1 cellular context compared by ENCODE assay signal in the genomic region with DNA sequence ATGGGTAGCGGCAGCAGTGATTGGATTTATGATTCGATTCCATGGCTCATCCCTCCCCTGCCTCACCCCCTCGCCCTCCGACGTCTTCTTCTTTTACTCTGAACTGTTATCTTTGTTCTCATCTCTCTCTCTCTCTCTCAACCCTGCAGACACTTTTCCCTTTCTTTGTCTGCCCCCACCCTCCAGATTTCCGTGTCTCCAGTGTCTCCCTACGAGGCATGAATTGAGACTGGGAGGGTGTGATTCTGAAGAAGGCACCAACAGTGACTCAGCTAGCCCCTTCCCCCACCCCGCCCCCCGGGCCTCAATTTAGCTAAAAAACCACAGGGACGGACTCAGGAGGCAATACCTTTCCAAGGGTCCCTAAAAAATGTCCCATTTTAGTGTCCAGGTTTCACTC.
TF ChIP-seq lines count a peak whose summit lies in the region.

No MANE protein-coding gene starts in this region.

TF ChIP-seq in H1, 55 proteins besides CTCF, POLR2A, EP300 and RAD21:
- 0 out of 2 replicates have a peak, but pooled peaks have one; percentile 9 for TF ChIP-seq BACH1 (IDR thresholded peaks at IDR 0.05; ENCODE audit: low read length)
- TF ChIP-seq YY1 (IDR thresholded peaks at IDR 0.05; ENCODE audit: low read depth, low read length): no peak
- TF ChIP-seq TEAD4 (IDR thresholded peaks at IDR 0.05; ENCODE audit: low read depth, low read length): no peak
- TF ChIP-seq CBX5 (IDR thresholded peaks at IDR 0.05; ENCODE audit: low read depth, low read length): no peak
- TF ChIP-seq CREB1 (IDR thresholded peaks at IDR 0.05): no peak
